ENCODE assay signal across 10 cellular contexts in the genomic region with DNA sequence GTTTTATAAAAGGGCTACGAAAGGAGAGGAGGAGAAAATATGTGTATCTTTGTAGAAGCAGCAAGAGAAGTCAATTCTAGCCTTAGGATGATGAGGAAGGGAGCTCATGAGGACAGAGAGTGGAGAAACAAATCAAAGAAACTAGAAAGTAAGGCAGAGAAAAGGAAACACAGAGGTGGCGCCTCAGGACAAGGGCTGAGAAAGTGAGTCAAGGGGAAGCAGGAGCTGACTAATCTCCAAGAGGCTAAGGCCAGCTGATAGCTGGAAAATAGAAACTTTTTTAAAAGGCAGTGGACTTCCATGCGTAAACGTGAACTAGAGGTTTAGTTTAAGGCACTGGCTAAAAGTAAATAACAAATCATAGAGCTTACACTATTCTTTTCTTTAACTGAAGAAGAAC.
DNase-seq lines count a peak whose midpoint lies in the region; ATAC-seq and TF ChIP-seq lines count a peak whose summit lies in the region.
"Had no signal": no experiment of that assay in that cellular context is flagged by ENCODE, and none has a peak within 500 bp of the region (broad histone marks: within the 10 kb centered on the region; RNA-seq: fewer than 3 reads in every experiment).

No MANE protein-coding gene starts in this region.

- H3K4me3 ChIP-seq in CD8-positive, alpha-beta T cell (ENCODE audit: low read depth, low read length), result no peak overlapping the region
- H3K4me3 ChIP-seq in Karpas-422 (ENCODE audit: low read length), result no peak overlapping the region
- no peak overlapping the region for H3K4me3 ChIP-seq in H7 (ENCODE audit: insufficient read depth, low read depth, low read length)

- intact Hi-C loops in CD8-positive, alpha-beta T cell (cut with DNase I, micrococcal nuclease), result loop anchor here in 1 of 2 experiments (2.0 kb wide), 1 partner anchor 16 kb away; no protein-coding TSS in a partner anchor

- peak overlapping the region; percentile 13 for H3K27ac ChIP-seq in CD8-positive, alpha-beta T cell (ENCODE audit: low read depth, low read length)
- H3K27ac ChIP-seq in Karpas-422 (ENCODE audit: low read length), result peak overlapping the region; percentile 80
- H3K27ac ChIP-seq: epithelial cell of prostate had no signal

- H3K9me2 ChIP-seq in Karpas-422 (replicated peaks; ENCODE audit: insufficient read depth, low read length), result no peaks in the 10 kb centered on the region

- peak overlapping the region; percentile 13 for H3K4me3 Mint-ChIP-seq in CD8-positive, alpha-beta T cell
- H3K4me3 Mint-ChIP-seq in naive thymus-derived CD8-positive, alpha-beta T cell, result peak overlapping the region in 8 of 10 donors; percentile 4 to 68 (median 55)

- in situ Hi-C loops in G401 (cut with HindIII; ENCODE audit: low sequenced_read_pairs), result no loop called here

- CTCF ChIA-PET in CD8-positive, alpha-beta T cell (lab: Charles Lee), result interaction anchor here (1.0 to 4.8 kb wide), 3 partner anchors 11 to 31 kb away, joined by 3 to 33 read pairs (median 8); no protein-coding TSS in a partner anchor

- H3K36me3 Mint-ChIP-seq in CD8-positive, alpha-beta T cell, result peaks cover 65% of the 10 kb centered on the region
- H3K36me3 Mint-ChIP-seq in naive thymus-derived CD8-positive, alpha-beta T cell, result peaks cover 12 to 69% (median 29%) of the 10 kb centered on the region in 3 donors

- no peaks in the 10 kb centered on the region for H3K9me3 ChIP-seq in CD8-positive, alpha-beta T cell (ENCODE audit: low read length)
- no peaks in the 10 kb centered on the region for H3K9me3 ChIP-seq in Karpas-422 (ENCODE audit: low read length)

- POLR2A ChIA-PET in CD8-positive, alpha-beta T cell (lab: Charles Lee), result interaction anchor here (1.0 to 1.8 kb wide), 3 partner anchors 8 to 22 kb away, joined by 4 to 6 read pairs (median 4); no protein-coding TSS in a partner anchor
- POLR2A ChIA-PET in naive thymus-derived CD8-positive, alpha-beta T cell (lab: Charles Lee), result interaction anchor here (0.5 to 1.5 kb wide), 3 partner anchors 17 to 368 kb away, joined by 3 to 5 read pairs (median 3); no protein-coding TSS in a partner anchor

- no peak overlapping the region for H2AFZ ChIP-seq in Karpas-422 (ENCODE audit: low read length)

- H3K4me1 Mint-ChIP-seq in CD8-positive, alpha-beta T cell (ENCODE audit: low read depth), result peaks cover 93% of the 10 kb centered on the region
- H3K4me1 Mint-ChIP-seq in naive thymus-derived CD8-positive, alpha-beta T cell, result peaks cover 49 to 95% (median 92%) of the 10 kb centered on the region in 4 donors

- 0 out of 2 replicates have a peak overlapping the region, but pooled peaks have one; percentile 4 for H3K9ac ChIP-seq in Karpas-422 (ENCODE audit: low read length)

- DNase-seq in CD8-positive, alpha-beta T cell, result no peak
- DNase-seq in Karpas-422 (no peak), astrocyte of the hippocampus (ENCODE audit: low read depth, low spot score) (peak; percentile 51), G401 (ENCODE audit: low spot score) (no peak), DMS153 treated with DMSO at 0.1 percent for 48 hours (lab: John Stamatoyannopoulos, UW; ENCODE audit: unreplicated experiment) (no peak), H7 (no peak), NCI-H1105 (lab: John Stamatoyannopoulos, UW) (no peak)
- no peak for DNase-seq in naive thymus-derived CD8-positive, alpha-beta T cell

- no peak for TF ChIP-seq CTCF in CD8-positive, alpha-beta T cell (IDR thresholded peaks at IDR 0.05)

- H3K36me3 ChIP-seq in CD8-positive, alpha-beta T cell (ENCODE audit: insufficient read depth, low read length), result peaks cover 28% of the 10 kb centered on the region
- H3K36me3 ChIP-seq in Karpas-422 (ENCODE audit: insufficient read depth, low read length) (0 out of 2 replicates have a peak, but pooled peaks cover 7% of the 10 kb centered on the region), H7 (replicated peaks; ENCODE audit: control insufficient read depth, insufficient read depth, low read length) (no peaks in the 10 kb centered on the region)

- H3K27me3 Mint-ChIP-seq in CD8-positive, alpha-beta T cell (ENCODE audit: low read depth), result no peaks in the 10 kb centered on the region
- no peaks in the 10 kb centered on the region for H3K27me3 Mint-ChIP-seq in naive thymus-derived CD8-positive, alpha-beta T cell

- H3K9me3 Mint-ChIP-seq in CD8-positive, alpha-beta T cell, result no peaks in the 10 kb centered on the region
- peaks cover 0 to 1% (median 0%) of the 10 kb centered on the region in 9 donors for H3K9me3 Mint-ChIP-seq in naive thymus-derived CD8-positive, alpha-beta T cell

- peaks cover 89% of the 10 kb centered on the region for H3K4me1 ChIP-seq in CD8-positive, alpha-beta T cell (ENCODE audit: insufficient read depth, low read length)
- H3K4me1 ChIP-seq in Karpas-422 (ENCODE audit: low read length), result peaks cover 95% of the 10 kb centered on the region

- H3K27ac Mint-ChIP-seq in CD8-positive, alpha-beta T cell, result peak overlapping the region; percentile 80
- peak overlapping the region; percentile 85 to 100 (median 90) for H3K27ac Mint-ChIP-seq in naive thymus-derived CD8-positive, alpha-beta T cell

- H3K4me2 ChIP-seq in Karpas-422 (ENCODE audit: low read depth, low read length, poor library complexity, severe bottlenecking), result no peak overlapping the region

- H3K27me3 ChIP-seq in CD8-positive, alpha-beta T cell (ENCODE audit: insufficient read depth, low read length), result no peaks in the 10 kb centered on the region
- H3K27me3 ChIP-seq in Karpas-422 (ENCODE audit: low read length), result no peaks in the 10 kb centered on the region
- H3K27me3 ChIP-seq in H7 (ENCODE audit: control insufficient read depth, insufficient read depth, low read length), result no peaks in the 10 kb centered on the region

- no peak for ATAC-seq in CD8-positive, alpha-beta T cell
- ATAC-seq in naive thymus-derived CD8-positive, alpha-beta T cell, result no peak
- ATAC-seq: left lobe of liver had no signal

- H4K20me1 ChIP-seq in Karpas-422 (ENCODE audit: insufficient read depth, low read depth, low read length), result no peaks in the 10 kb centered on the region

- peaks cover 73% of the 10 kb centered on the region for H3K79me2 ChIP-seq in Karpas-422 (ENCODE audit: low read length)
